In the genomic region with DNA sequence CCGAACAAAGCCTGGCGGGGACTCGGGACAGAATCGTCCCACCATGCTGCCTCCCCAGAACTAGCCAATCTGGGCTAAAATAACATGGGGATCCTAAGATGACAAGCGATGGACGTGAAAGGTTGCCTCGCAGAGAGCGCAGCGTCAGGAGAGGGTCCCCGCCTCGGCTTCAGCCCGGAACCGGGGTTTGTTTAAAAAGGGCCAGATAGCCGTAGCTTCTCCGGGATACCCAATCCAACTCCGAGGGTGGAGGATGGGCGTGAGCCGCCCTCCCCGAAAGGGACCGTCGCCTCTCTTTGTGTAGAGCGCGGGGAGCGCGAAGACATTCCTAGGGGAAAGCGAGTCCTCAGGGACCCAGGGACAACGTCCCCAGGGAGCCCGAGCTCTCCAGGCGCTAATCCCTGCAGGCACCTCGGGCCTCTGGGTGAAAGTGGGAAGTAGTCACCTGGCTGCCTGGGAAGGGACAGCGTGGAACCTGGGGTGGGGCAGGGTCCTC, we compare ENCODE assay signal across 1 cellular context.
TF ChIP-seq lines count a peak whose summit lies in the region.

No MANE protein-coding gene starts in this region.

TF ChIP-seq in H1, 55 proteins besides CTCF, POLR2A, EP300 and RAD21 (continued from another document):
- TF ChIP-seq, protein P1, sequence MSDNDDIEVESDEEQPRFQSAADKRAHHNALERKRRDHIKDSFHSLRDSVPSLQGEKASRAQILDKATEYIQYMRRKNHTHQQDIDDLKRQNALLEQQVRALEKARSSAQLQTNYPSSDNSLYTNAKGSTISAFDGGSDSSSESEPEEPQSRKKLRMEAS (IDR thresholded peaks at IDR 0.05), result no peak
- no peak for TF ChIP-seq SUZ12 (IDR thresholded peaks at IDR 0.05; ENCODE audit: low read length)
- TF ChIP-seq SP1 (IDR thresholded peaks at IDR 0.05; ENCODE audit: low read depth, low read length), result no peak
- peak; percentile 66 for TF ChIP-seq TAF7 (optimal IDR thresholded peaks at IDR 0.05; ENCODE audit: borderline replicate concordance, low read depth, low read length)
